ENCODE assay signal across 30 cellular contexts in the genomic region with DNA sequence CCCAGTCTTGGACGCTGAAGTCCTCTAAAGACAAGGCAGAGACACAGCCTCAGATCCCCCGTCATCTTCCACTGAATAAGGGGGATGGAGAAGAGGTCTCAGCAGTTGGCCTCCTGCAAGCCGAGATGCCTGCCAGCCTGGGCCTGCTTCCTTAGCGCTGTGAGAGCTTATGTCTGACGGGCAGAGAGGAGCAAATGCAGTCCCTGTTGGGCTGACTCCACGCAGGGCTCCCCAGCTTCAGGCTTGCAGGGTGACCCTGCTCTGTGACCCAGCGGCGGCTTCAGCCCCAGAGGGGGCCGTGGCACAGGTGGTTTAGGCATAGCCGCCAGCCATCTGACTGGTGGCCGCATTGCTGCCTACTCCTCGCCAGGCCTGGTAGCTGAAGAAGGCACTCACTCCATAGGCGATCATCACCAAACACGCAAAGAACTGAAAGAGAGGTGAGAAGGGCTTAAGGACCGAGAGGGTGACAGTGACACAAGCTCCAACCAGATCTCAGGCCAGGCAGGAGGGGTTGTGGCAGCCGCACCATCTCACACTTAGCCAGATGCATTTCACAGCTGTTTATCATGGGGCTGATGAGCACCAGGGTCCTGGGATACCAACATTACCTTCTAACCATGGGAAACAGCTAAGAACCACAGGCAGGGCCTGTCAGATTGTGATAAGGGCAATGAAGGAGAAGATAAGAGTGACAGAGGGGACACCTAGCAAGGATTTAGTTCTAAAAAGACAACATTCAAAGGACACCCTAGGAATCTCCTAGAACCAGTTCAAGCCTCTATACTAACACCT. TPM values are rescaled to one million over a fixed set of nuclear protein-coding genes. Genes with fewer than 3 reads are reported as not detected.
DNase-seq lines count a peak whose midpoint lies in the region; ATAC-seq, FAIRE-seq and TF ChIP-seq lines count a peak whose summit lies in the region.
"Had no signal": no experiment of that assay in that cellular context is flagged by ENCODE, and none has a peak within 500 bp of the region (broad histone marks: within the 10 kb centered on the region; RNA-seq: fewer than 3 reads in every experiment).

No MANE protein-coding gene starts in this region.

- H3K4me3 Mint-ChIP-seq in stimulated activated effector memory CD8-positive, alpha-beta T cell treated with anti-CD3 and anti-CD28 coated beads, Interleukin-12 subunit alpha, Interleukin-12 subunit beta, amount 100 ng/mL, for 72 hours, result no peak overlapping the region
- H3K4me3 Mint-ChIP-seq: activated naive CD8-positive, alpha-beta T cell; activated T-cell treated with anti-CD3 and anti-CD28 coated beads, Interleukin-2, amount 50 U/mL, for 4 hours; stimulated activated memory B cell treated with anti-CD40 and anti-IgM and Interleukin-4, amounts not matched to agents 10 μg/mL and 1 μg/mL and 100 μg/mL, for 72 hours had no signal

- H3K4me1 Mint-ChIP-seq in stimulated activated effector memory CD8-positive, alpha-beta T cell treated with anti-CD3 and anti-CD28 coated beads, Interleukin-12 subunit alpha, Interleukin-12 subunit beta, amount 100 ng/mL, for 72 hours, result peaks cover 7% of the 10 kb centered on the region

- peaks cover 12 to 17% of the 10 kb centered on the region in 2 experiments; a peak in 4 of 5 replicates for H3K4me1 ChIP-seq in K562 (replicated peaks in 1 of 2; ENCODE audit: control insufficient read depth in 2 of 2, insufficient read depth in 2 of 2, low read length in 2 of 2)
- H3K4me1 ChIP-seq in right lobe of liver, result peaks cover 0 to 18% (median 8%) of the 10 kb centered on the region in 4 donors
- peaks cover 6% of the 10 kb centered on the region for H3K4me1 ChIP-seq in testis
- H3K4me1 ChIP-seq: pancreas had no signal

- peak; percentile 67 for FAIRE-seq in K562 (lab: Jason Lieb, UNC)
- FAIRE-seq: endothelial cell of umbilical vein, GM12878, GM19239, pancreas had no signal

- TF ChIP-seq CTCF in K562 (IDR thresholded peaks at IDR 0.05 in 2 of 3, conservative IDR thresholded peaks at IDR 0.05 in 1 of 3; ENCODE audit: insufficient read depth in 2 of 3, low read depth in 1 of 3, low read length in 3 of 3) (no peak), right lobe of liver (IDR thresholded peaks at IDR 0.05) (no peak), testis (IDR thresholded peaks at IDR 0.05) (no peak)

- TF ChIP-seq RAD21 in K562 (CRISPR knock-in tag; conservative IDR thresholded peaks at IDR 0.05 in 1 of 2, IDR thresholded peaks at IDR 0.05 in 1 of 2), result no peak

- H3K9me3 ChIP-seq in K562 (replicated peaks; ENCODE audit: control insufficient read depth, insufficient read depth, low read depth, low read length), result no peaks in the 10 kb centered on the region
- no peaks in the 10 kb centered on the region for H3K9me3 ChIP-seq in right lobe of liver
- no peaks in the 10 kb centered on the region for H3K9me3 ChIP-seq in testis
- H3K9me3 ChIP-seq: pancreas, sigmoid colon, SJCRH30, tibial artery had no signal

- TF ChIP-seq EP300 in K562 (IDR thresholded peaks at IDR 0.05; ENCODE audit: low read length), result peak; percentile 24; the same call in 1 of the 2 replicates

- no peak overlapping the region for H3K27ac ChIP-seq in K562 (ENCODE audit: extremely low read depth, low read depth, low read length)
- no peak overlapping the region for H3K27ac ChIP-seq in right lobe of liver
- no peak overlapping the region for H3K27ac ChIP-seq in testis
- H3K27ac ChIP-seq: 22Rv1, foreskin keratinocyte, pancreas, sigmoid colon, SJCRH30, tibial artery, VCaP had no signal

- no peaks in the 10 kb centered on the region for H3K9me3 Mint-ChIP-seq in stimulated activated effector memory CD8-positive, alpha-beta T cell treated with anti-CD3 and anti-CD28 coated beads, Interleukin-12 subunit alpha, Interleukin-12 subunit beta, amount 100 ng/mL, for 72 hours
- H3K9me3 Mint-ChIP-seq: activated T-cell treated with anti-CD3 and anti-CD28 coated beads, Interleukin-2, amount 50 U/mL, for 4 hours had no signal

- POLR2A ChIA-PET in K562 (lab: Yijun Ruan, JAX), result interaction anchor here (0.6 to 2.4 kb wide), 3 partner anchors 10 to 978 kb away, joined by 3 to 15 read pairs (median 6); no protein-coding TSS in a partner anchor

- peak; percentile 26 for DNase-seq in activated CD4-positive, CD25-positive, alpha-beta regulatory T cell treated with anti-CD3 and anti-CD28 coated beads, Interleukin-2, amount 50 U/mL, for 72 hours
- DNase-seq in K562 (ENCODE audit: extremely low read depth in 1 of 4, low spot score in 3 of 4), result peak; percentile 39 to 60 (median 46)
- peak in 2 of 3 donors; percentile 37 to 39 for DNase-seq in right lobe of liver
- no peak for DNase-seq in stimulated activated effector memory CD8-positive, alpha-beta T cell treated with anti-CD3 and anti-CD28 coated beads, Interleukin-12 subunit alpha, Interleukin-12 subunit beta, amount 100 ng/mL, for 72 hours (ENCODE audit: low spot score in 2 of 2)
- DNase-seq in testis, result no peak
- DNase-seq in activated naive CD4-positive, alpha-beta T cell (lab: John Stamatoyannopoulos, UW), result no peak
- DNase-seq: activated CD4-positive, alpha-beta T cell treated with anti-CD3 and anti-CD28 coated beads, Interleukin-2, amount 50 U/mL, for 4 hours; activated T-cell treated with anti-CD3 and anti-CD28 coated beads, Interleukin-2, amount 50 U/mL, for 4 hours; AML-193; cortex of kidney; DMS79; foreskin keratinocyte; KBM-7; NCI-H187 treated with DMSO at 0.1 percent for 48 hours; NCI-H2227 treated with DMSO at 0.1 percent for 48 hours; NCI-H748 treated with DMSO at 0.1 percent for 48 hours; PC-3; sigmoid colon; SJCRH30 had no signal

- 54% methylated on average over 15 of the region's 16 CpGs for WGBS in K562 (ENCODE audit: insufficient coverage, low coverage, missing lambda C conversion rate)
- 73% methylated on average over 3 of the region's 16 CpGs for WGBS in right lobe of liver (ENCODE audit: insufficient coverage, low coverage, low lambda C conversion rate, missing lambda C conversion rate)
- 89 to 94% methylated on average over 6 to 16 of the region's 16 CpGs for WGBS in testis, 2 donors

- H3K27ac Mint-ChIP-seq in stimulated activated effector memory CD8-positive, alpha-beta T cell treated with anti-CD3 and anti-CD28 coated beads, Interleukin-12 subunit alpha, Interleukin-12 subunit beta, amount 100 ng/mL, for 72 hours, result peak overlapping the region; percentile 65
- H3K27ac Mint-ChIP-seq: activated naive CD8-positive, alpha-beta T cell; stimulated activated memory B cell treated with anti-CD40 and anti-IgM and Interleukin-4, amounts not matched to agents 10 μg/mL and 1 μg/mL and 100 μg/mL, for 72 hours had no signal

- intact Hi-C loops in K562 (cut with micrococcal nuclease) (no loop called here), right lobe of liver (cut with DNase I) (no loop called here), testis (cut with DNase I; ENCODE audit: low total_unique reads) (no loop called here)

- in situ Hi-C loops in K562 (cut with MboI), result no loop called here

- no peaks in the 10 kb centered on the region for H3K9me1 ChIP-seq in K562 (ENCODE audit: control insufficient read depth, insufficient read depth, low read length)

- no peak overlapping the region for H2AFZ ChIP-seq in K562 (ENCODE audit: low read depth, low read length)

- H3K4me3 ChIP-seq in K562 (no peak overlapping the region), right lobe of liver (no peak overlapping the region), testis (no peak overlapping the region)
- H3K4me3 ChIP-seq: GM12878, pancreas, sigmoid colon, SJCRH30, tibial artery had no signal

- H3K36me3 Mint-ChIP-seq in stimulated activated effector memory CD8-positive, alpha-beta T cell treated with anti-CD3 and anti-CD28 coated beads, Interleukin-12 subunit alpha, Interleukin-12 subunit beta, amount 100 ng/mL, for 72 hours, result peaks cover 31% of the 10 kb centered on the region

- H4K20me1 ChIP-seq in K562 (replicated peaks; ENCODE audit: control insufficient read depth, insufficient read depth, low read length), result no peaks in the 10 kb centered on the region

- peak overlapping the region in 1 of 2 experiments; percentile 81; a peak in 2 of 4 replicates for H3K9ac ChIP-seq in K562 (ENCODE audit: insufficient read depth in 1 of 2, low read depth in 2 of 2, low read length in 2 of 2)

- no TSS peak for BruUV-seq in K562 (replicated peaks; lab: Mats Ljungman, UMichigan)

- CTCF ChIA-PET in K562 (lab: Yijun Ruan, JAX; ENCODE audit: low intra/inter-chr PET ratio), result no interaction called here

- TF ChIP-seq POLR2A in K562 (conservative IDR thresholded peaks at IDR 0.05) (no peak), right lobe of liver (IDR thresholded peaks at IDR 0.05) (no peak), testis (IDR thresholded peaks at IDR 0.05) (no peak)

- H3K4me2 ChIP-seq in K562 (ENCODE audit: insufficient read depth, low read length), result no peak overlapping the region

- H3K79me2 ChIP-seq in K562 (ENCODE audit: control insufficient read depth, insufficient read depth, low read length), result no peaks in the 10 kb centered on the region

- no peaks in the 10 kb centered on the region for H3K27me3 ChIP-seq in K562 (ENCODE audit: control insufficient read depth in 2 of 2, insufficient read depth in 2 of 2, low read length in 2 of 2)
- no peaks in the 10 kb centered on the region for H3K27me3 ChIP-seq in right lobe of liver
- H3K27me3 ChIP-seq in testis, result no peaks in the 10 kb centered on the region
- H3K27me3 ChIP-seq: foreskin keratinocyte, pancreas, sigmoid colon, SJCRH30, tibial artery had no signal

- H3K36me3 ChIP-seq in K562 (ENCODE audit: control insufficient read depth, insufficient read depth, low read length), result peaks cover 13% of the 10 kb centered on the region; the same call in 2 of the 3 replicates
- H3K36me3 ChIP-seq in right lobe of liver, result peaks cover 0 to 3% (median 0%) of the 10 kb centered on the region in 4 donors
- no peaks in the 10 kb centered on the region for H3K36me3 ChIP-seq in testis (ENCODE audit: low read depth, missing control alignments)

- ATAC-seq in activated CD4-positive, CD25-positive, alpha-beta regulatory T cell treated with anti-CD3 and anti-CD28 coated beads, Interleukin-2, amount 50 U/mL, for 24 hours, result no peak
- ATAC-seq in K562 (peak; percentile 58), right lobe of liver (no peak), HG03097 (IDR thresholded peaks at IDR 0.05; ENCODE audit: low FRiP score, unreplicated experiment) (no peak)
- no peak for ATAC-seq in stimulated activated effector memory CD8-positive, alpha-beta T cell treated with anti-CD3 and anti-CD28 coated beads, Interleukin-12 subunit alpha, Interleukin-12 subunit beta, amount 100 ng/mL, for 72 hours
- ATAC-seq: activated T-cell treated with anti-CD3 and anti-CD28 coated beads, Interleukin-2, amount 50 U/mL, for 4 hours; foreskin keratinocyte; GM12878; pancreas; PC-3; stimulated activated memory B cell treated with anti-CD40 and anti-IgM and Interleukin-4, amounts not matched to agents 10 μg/mL and 1 μg/mL and 100 μg/mL, for 72 hours had no signal

RNA-seq across cellular contexts. Expression of gene ARL2BP, which starts 11.7 kb away (rescaled TPM):
- total RNA-seq in K562 (2011; cell fraction: chromatin; rRNA removed; ENCODE audit: low replicate concordance), result 7.3 and 7.4 TPM in 2 replicates
- total RNA-seq in K562 (2011; cell fraction: nucleolus; rRNA removed), result 6.1 and 6.7 TPM in 2 replicates
- total RNA-seq in K562 (2011; cell fraction: nucleoplasm; rRNA removed), result 9.8 and 13.2 TPM in 2 replicates
- total RNA-seq in K562 (2014; rRNA removed), result 24.5 and 28.0 TPM in 2 replicates
- 33.9 and 34.6 TPM in 2 replicates for total RNA-seq in K562 (2014; rRNA removed; fragmentation: Illumina TruSeq; extraction: Trizol)
- total RNA-seq in K562 (2015; rRNA removed; fragmentation: Illumina TruSeq; extraction: Trizol), result 33.2 and 36.7 TPM in 2 replicates
- total RNA-seq in K562 (2021), result 27.2 and 30.8 TPM in 2 replicates
- polyA plus RNA-seq in K562 (2011; rRNA removed), result 41.8 and 49.8 TPM in 2 replicates
- polyA plus RNA-seq in K562 (2011; cell fraction: cytosol; rRNA removed), result 32.7 and 45.1 TPM in 2 replicates
- polyA plus RNA-seq in K562 (2011; cell fraction: nucleus; rRNA removed), result 13.7 and 20.4 TPM in 2 replicates
- polyA plus RNA-seq in K562 (2012), result 29.7 and 37.4 TPM in 2 replicates
- 33.1 and 38.3 TPM in 2 replicates for polyA plus RNA-seq in K562 (2014; fragmentation: Illumina TruSeq; extraction: Trizol)
- polyA plus RNA-seq in K562 (2014; fragmentation: Nextera tagmentation; extraction: Ambion mirVana), result 10 to 100 TPM; 16.7 to 17.1 TPM
- polyA plus RNA-seq in K562 (2014; rRNA removed), result 20.3 and 23.1 TPM in 2 replicates
- 37.9 and 40.7 TPM in 2 replicates for polyA minus RNA-seq in K562 (2011; rRNA and poly(A)+ RNA removed)
- 19.5 and 24.3 TPM in 2 replicates for polyA minus RNA-seq in K562 (2011; cell fraction: cytosol; rRNA and poly(A)+ RNA removed)
- polyA minus RNA-seq in K562 (2011; cell fraction: nucleus; rRNA and poly(A)+ RNA removed), result 3.8 and 7.4 TPM in 2 replicates
- 10 to 100 TPM; 19.3 to 26.8 (median 22.0) TPM for total RNA-seq in right lobe of liver
- 10 to 100 TPM; 88.8 to 92.4 TPM for total RNA-seq in testis
- polyA plus RNA-seq in testis (ENCODE audit: insufficient read depth, low read depth, low replicate concordance), result 128 TPM

RNA-seq across cellular contexts. Expression of gene PLLP, which starts 27.7 kb away (rescaled TPM):
- total RNA-seq in K562 (2011; cell fraction: chromatin; rRNA removed; ENCODE audit: low replicate concordance), result 0.44 and 0.93 TPM in 2 replicates
- 0.92 and 1.3 TPM in 2 replicates for total RNA-seq in K562 (2011; cell fraction: nucleolus; rRNA removed)
- 0.81 and 1.4 TPM in 2 replicates for total RNA-seq in K562 (2011; cell fraction: nucleoplasm; rRNA removed)
- total RNA-seq in K562 (2014; rRNA removed) (0.09 TPM in 1 of 2 replicates, not detected in the other), K562 (2014; rRNA removed; fragmentation: Illumina TruSeq; extraction: Trizol) (0.11 and 0.22 TPM in 2 replicates), K562 (2015; rRNA removed; fragmentation: Illumina TruSeq; extraction: Trizol) (0.11 and 0.51 TPM in 2 replicates), K562 (2021) (0.38 and 0.42 TPM in 2 replicates), right lobe of liver (1 to 10 TPM; 2.1 to 7.4 (median 3.8) TPM), testis (10 to 100 TPM; 36.1 to 39.4 TPM)
- polyA plus RNA-seq in K562 (2011; rRNA removed) (0.96 and 1.2 TPM in 2 replicates), K562 (2014; fragmentation: Illumina TruSeq; extraction: Trizol) (0.25 and 0.42 TPM in 2 replicates), K562 (2014; fragmentation: Nextera tagmentation; extraction: Ambion mirVana) (under 1 TPM; 0.10 to 0.15 TPM), K562 (2014; rRNA removed) (0.27 and 1.7 TPM in 2 replicates), testis (ENCODE audit: insufficient read depth, low read depth, low replicate concordance) (15.0 TPM)
- 1.4 and 3.5 TPM in 2 replicates for polyA plus RNA-seq in K562 (2011; cell fraction: cytosol; rRNA removed)
- 0.66 and 1.1 TPM in 2 replicates for polyA plus RNA-seq in K562 (2011; cell fraction: nucleus; rRNA removed)
- 0.65 and 0.80 TPM in 2 replicates for polyA plus RNA-seq in K562 (2012)
- 0.33 and 1.8 TPM in 2 replicates for polyA minus RNA-seq in K562 (2011; rRNA and poly(A)+ RNA removed)
- polyA minus RNA-seq in K562 (2011; cell fraction: cytosol; rRNA and poly(A)+ RNA removed), result 3.1 and 4.1 TPM in 2 replicates
- 0.40 and 0.56 TPM in 2 replicates for polyA minus RNA-seq in K562 (2011; cell fraction: nucleus; rRNA and poly(A)+ RNA removed)

Comparison
In these comparisons a context has a peak if more than half of its experiments do, and no peak if none do; other contexts are left out.
1. DNase-seq: peak in activated CD4-positive, CD25-positive, alpha-beta regulatory T cell treated with anti-CD3 and anti-CD28 coated beads, Interleukin-2, amount 50 U/mL, for 72 hours (single experiment), K562 (4 of 4) and right lobe of liver (2 of 3); none in stimulated activated effector memory CD8-positive, alpha-beta T cell treated with anti-CD3 and anti-CD28 coated beads, Interleukin-12 subunit alpha, Interleukin-12 subunit beta, amount 100 ng/mL, for 72 hours (0 of 2), testis (single experiment) and activated naive CD4-positive, alpha-beta T cell (0 of 4).
2. RNA of gene PLLP, which starts 27.7 kb away (total RNA-seq): 36.1 to 39.4 TPM in testis; 2.1 to 7.4 TPM in right lobe of liver and 0.09 to 1.4 TPM in K562; every median in the first group is over 4 times any median in the second.